Comparison of ENCODE assay signal across 13 cellular contexts in genomic region chr3:99410789-99411311, GRCh38.
DNase-seq lines count a peak whose midpoint lies in the region; ATAC-seq, FAIRE-seq and TF ChIP-seq lines count a peak whose summit lies in the region.
"Had no signal": no experiment of that assay in that cellular context is flagged by ENCODE, and none has a peak within 500 bp of the region (broad histone marks: within the 10 kb centered on the region; RNA-seq: fewer than 3 reads in every experiment).

No MANE protein-coding gene starts in this region.

- peaks cover 10% of the 10 kb centered on the region for H3K4me1 ChIP-seq in keratinocyte (ENCODE audit: control insufficient read depth, extremely low read depth, insufficient read depth, low read length)
- H3K4me1 ChIP-seq: parathyroid adenoma had no signal

- no peak overlapping the region for H3K9ac ChIP-seq in keratinocyte (ENCODE audit: control insufficient read depth, extremely low read depth, insufficient read depth, low read length)
- H3K9ac ChIP-seq: parathyroid adenoma had no signal

- TF ChIP-seq CTCF in keratinocyte (optimal IDR thresholded peaks at IDR 0.05 in 1 of 3, IDR thresholded peaks at IDR 0.05 in 1 of 3, conservative IDR thresholded peaks at IDR 0.05 in 1 of 3; ENCODE audit: extremely low read depth in 1 of 3, insufficient read depth in 2 of 3, low read length in 3 of 3): no peak

- no peaks in the 10 kb centered on the region for H4K20me1 ChIP-seq in keratinocyte (ENCODE audit: control insufficient read depth, extremely low read depth, insufficient read depth, low read length)

- H3K4me3 ChIP-seq in keratinocyte (ENCODE audit: control insufficient read depth in 2 of 3, extremely low read depth in 1 of 3, insufficient read depth in 2 of 3, low read depth in 1 of 3, low read length in 3 of 3): no peak overlapping the region

- H3K27me3 ChIP-seq in keratinocyte (ENCODE audit: control insufficient read depth, extremely low read depth, insufficient read depth, low read length): no peaks in the 10 kb centered on the region

- H2AFZ ChIP-seq in keratinocyte (ENCODE audit: control insufficient read depth, low read length): peak overlapping the region; percentile 28
- H2AFZ ChIP-seq: parathyroid adenoma had no signal

- no peaks in the 10 kb centered on the region for H3K36me3 ChIP-seq in keratinocyte (ENCODE audit: control insufficient read depth in 2 of 2, extremely low read depth in 1 of 2, insufficient read depth in 2 of 2, low read length in 2 of 2)

- H3K4me2 ChIP-seq in keratinocyte (ENCODE audit: control insufficient read depth, extremely low read depth, insufficient read depth, low read depth, low read length): no peak overlapping the region

- peak; percentile 5 for FAIRE-seq in keratinocyte (lab: Jason Lieb, UNC)
- FAIRE-seq: GM19239 had no signal

- peak; percentile 63 for ATAC-seq in HG02588 (IDR thresholded peaks at IDR 0.05; ENCODE audit: unreplicated experiment)
- peak; percentile 61 for ATAC-seq in SK-N-SH treated with all-trans-retinoic acid at 6 μM for 48 hours
- no peak for ATAC-seq in GM19467 (IDR thresholded peaks at IDR 0.05; ENCODE audit: unreplicated experiment)
- ATAC-seq: CD8-positive, alpha-beta T cell had no signal

- no peaks in the 10 kb centered on the region for H3K9me1 ChIP-seq in keratinocyte (ENCODE audit: control insufficient read depth, extremely low read depth, insufficient read depth, low read length)

- H3K9me3 ChIP-seq in keratinocyte (ENCODE audit: control insufficient read depth, low read depth, low read length): no peaks in the 10 kb centered on the region

- H3K79me2 ChIP-seq in keratinocyte (ENCODE audit: control insufficient read depth, insufficient read depth, low read length): no peaks in the 10 kb centered on the region
- H3K79me2 ChIP-seq: parathyroid adenoma had no signal

- H3K27ac ChIP-seq in keratinocyte (ENCODE audit: control insufficient read depth, insufficient read depth, low read length): no peak overlapping the region
- H3K27ac ChIP-seq: parathyroid adenoma had no signal

- dilution Hi-C loops in keratinocyte (cut with MboI; ENCODE audit: extremely low pct_ligation_motif_present, low sequenced_read_pairs): no loop called here

- DNase-seq in ELR (ENCODE audit: low read depth) (peak; percentile 83), keratinocyte (ENCODE audit: low read depth, low spot score) (no peak), NAMALWA (ENCODE audit: low spot score) (no peak), COR-L47 (lab: John Stamatoyannopoulos, UW) (no peak)
- no peak for DNase-seq in stimulated activated CD4-positive, alpha-beta T cell treated with anti-CD3 and anti-CD28 coated beads, Interleukin-4, amount 100 ng/mL, for 24 hours
- DNase-seq: CD8-positive, alpha-beta T cell; erythroblast; Right ventricle myocardium superior had no signal

TF ChIP-seq in SK-N-SH treated with all-trans-retinoic acid at 6 μM for 48 hours, 23 proteins besides CTCF, POLR2A, EP300 and RAD21:
- TF ChIP-seq POU6F1 (CRISPR knock-in tag; IDR thresholded peaks at IDR 0.05; ENCODE audit: borderline replicate concordance, low read depth): no peak
- TF ChIP-seq GLIS3 (CRISPR knock-in tag; IDR thresholded peaks at IDR 0.05): no peak
